In genomic region chr5:7208911-7209310, GRCh38 we compare ENCODE assay signal across 16 cellular contexts.
DNase-seq lines count a peak whose midpoint lies in the region; ATAC-seq and TF ChIP-seq lines count a peak whose summit lies in the region.
"Had no signal": no experiment of that assay in that cellular context is flagged by ENCODE, and none has a peak within 500 bp of the region (broad histone marks: within the 10 kb centered on the region; RNA-seq: fewer than 3 reads in every experiment).

No MANE protein-coding gene starts in this region.

- H3K4me3 ChIP-seq in prostate gland, result no peak overlapping the region
- H3K4me3 ChIP-seq: GM12878, PC-9 had no signal

- TF ChIP-seq CTCF in VCaP (conservative IDR thresholded peaks at IDR 0.05) (no peak), prostate gland (IDR thresholded peaks at IDR 0.05) (no peak)

- TF ChIP-seq POLR2A in prostate gland (IDR thresholded peaks at IDR 0.05), result no peak

- intact Hi-C loops in prostate gland (cut with DNase I), result loop anchor here (10.0 kb wide), 1 partner anchor 124 kb away; no protein-coding TSS in a partner anchor

- DNase-seq in DMS79 treated with DMSO at 0.1 percent for 48 hours (lab: John Stamatoyannopoulos, UW) (peak; percentile 97), NCI-H2029 (lab: John Stamatoyannopoulos, UW) (peak; percentile 58), prostate gland (ENCODE audit: low spot score) (peak; percentile 13), NCI-H1694 (lab: John Stamatoyannopoulos, UW) (no peak)
- DNase-seq: activated CD4-positive, alpha-beta T cell treated with anti-CD3 and anti-CD28 coated beads for 48 hours; activated naive CD4-positive, alpha-beta T cell treated with anti-CD3 and anti-CD28 coated beads, Interleukin-2, amount 10 ng/mL, durations not matched to agents 7 days and 5 days; brain microvascular endothelial cell; mammary epithelial cell; natural killer cell; NCI-H510A; PC-9 had no signal

- no peaks in the 10 kb centered on the region for H3K9me3 ChIP-seq in prostate gland

- 17% methylated on average over 5 of the region's 5 CpGs for WGBS in prostate gland

- ATAC-seq in HG02678 (IDR thresholded peaks at IDR 0.05; ENCODE audit: unreplicated experiment) (no peak), HG02885 (IDR thresholded peaks at IDR 0.05; ENCODE audit: poor library complexity, unreplicated experiment) (no peak), HG02571 (IDR thresholded peaks at IDR 0.05; ENCODE audit: unreplicated experiment) (no peak)
- ATAC-seq: GM12878, natural killer cell had no signal

- no peaks in the 10 kb centered on the region for H3K36me3 ChIP-seq in prostate gland
- H3K36me3 ChIP-seq: brain microvascular endothelial cell had no signal

- no peaks in the 10 kb centered on the region for H3K4me1 ChIP-seq in prostate gland (replicated peaks)

- H3K27me3 ChIP-seq in prostate gland (replicated peaks; ENCODE audit: insufficient read depth), result no peaks in the 10 kb centered on the region
- H3K27me3 ChIP-seq: brain microvascular endothelial cell had no signal

- H3K27ac ChIP-seq in VCaP (peak overlapping the region; percentile 83), prostate gland (peak overlapping the region in 1 of 2 donors; percentile 28)
- H3K27ac ChIP-seq: brain microvascular endothelial cell, PC-9 had no signal
